Comparison of ENCODE assay signal across 2 cellular contexts in the genomic region with DNA sequence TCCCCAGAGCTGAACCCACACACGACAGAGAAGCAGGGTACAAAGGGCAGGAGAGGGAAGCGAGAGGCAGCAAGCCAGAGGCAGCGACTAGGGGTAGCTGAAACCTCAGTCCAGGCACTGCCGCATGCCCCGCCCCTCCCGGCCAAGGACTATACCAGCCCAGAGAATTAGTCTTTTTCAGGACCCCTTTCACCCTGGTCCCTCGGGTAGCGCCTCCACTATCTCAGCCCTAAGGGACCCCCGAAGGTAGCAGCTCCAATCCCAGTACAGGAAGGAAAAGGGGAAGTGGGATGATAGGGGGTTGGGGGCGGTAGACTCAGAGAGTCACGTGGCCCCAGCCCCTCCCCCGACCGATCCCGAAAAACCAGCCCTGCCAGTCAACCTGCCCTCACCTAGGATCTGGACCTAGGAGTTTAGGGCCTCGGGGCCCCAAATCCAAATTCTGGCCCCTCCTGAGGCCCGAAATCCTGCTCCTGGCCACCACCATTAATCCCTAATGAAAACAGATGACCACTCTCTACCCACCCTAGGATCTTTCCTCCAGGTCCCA.
TF ChIP-seq lines count a peak whose summit lies in the region.

No MANE protein-coding gene starts in this region.

TF ChIP-seq in A549, 52 proteins besides CTCF, POLR2A, EP300 and RAD21:
- TF ChIP-seq ZSCAN20 (CRISPR knock-in tag; IDR thresholded peaks at IDR 0.05) = no peak
- TF ChIP-seq, protein P1, sequence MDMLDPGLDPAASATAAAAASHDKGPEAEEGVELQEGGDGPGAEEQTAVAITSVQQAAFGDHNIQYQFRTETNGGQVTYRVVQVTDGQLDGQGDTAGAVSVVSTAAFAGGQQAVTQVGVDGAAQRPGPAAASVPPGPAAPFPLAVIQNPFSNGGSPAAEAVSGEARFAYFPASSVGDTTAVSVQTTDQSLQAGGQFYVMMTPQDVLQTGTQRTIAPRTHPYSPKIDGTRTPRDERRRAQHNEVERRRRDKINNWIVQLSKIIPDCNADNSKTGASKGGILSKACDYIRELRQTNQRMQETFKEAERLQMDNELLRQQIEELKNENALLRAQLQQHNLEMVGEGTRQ (IDR thresholded peaks at IDR 0.05) = peak; percentile 69

TF ChIP-seq in HCT116, 20 proteins besides CTCF, POLR2A, EP300 and RAD21:
- TF ChIP-seq ZFX (IDR thresholded peaks at IDR 0.05) (0 out of 2 replicates have a peak, but pooled peaks have one; percentile 30), EGR1 (IDR thresholded peaks at IDR 0.05; ENCODE audit: low read depth) (no peak)
